8 cellular contexts compared by ENCODE assay signal in genomic region chr6:32894085-32895005, GRCh38. TPM values are rescaled to one million over a fixed set of nuclear protein-coding genes. Genes with fewer than 3 reads are reported as not detected.
A peak's percentile ranks its signal among the peaks of the same experiment; 100 is the strongest.
DNase-seq lines count a peak whose midpoint lies in the region; ATAC-seq and TF ChIP-seq lines count a peak whose summit lies in the region.

No MANE protein-coding gene starts in this region.

- peaks cover 30% of the 10 kb centered on the region for H3K4me1 Mint-ChIP-seq in T-helper 17 cell

- DNase-seq in NCI-H1694 treated with DMSO at 0.1 percent for 48 hours (lab: John Stamatoyannopoulos, UW) (peak; percentile 79), T-helper 17 cell (peak; percentile 87 to 98 (median 92)), ascending aorta (ENCODE audit: low spot score in 2 of 2) (peak; percentile 67 to 94), hepatic stellate cell (ENCODE audit: low spot score) (peak; percentile 97), aorta (peak; percentile 95 to 97)

- H3K9ac ChIP-seq in rectal smooth muscle tissue (ENCODE audit: low read length): peak overlapping the region; percentile 95

- ATAC-seq in GM18499 (IDR thresholded peaks at IDR 0.05; ENCODE audit: insufficient read depth, unreplicated experiment) (peak; percentile 93), HG02938 (IDR thresholded peaks at IDR 0.05; ENCODE audit: unreplicated experiment) (peak; percentile 96), T-helper 17 cell (peak; percentile 99), aorta (ENCODE audit: low FRiP score) (peak; percentile 100)

- H3K4me3 Mint-ChIP-seq in T-helper 17 cell: peak overlapping the region; percentile 95

- WGBS in aorta, 2 donors: 0 to 1% methylated on average over 60 to 61 of the region's 61 CpGs

- no peaks in the 10 kb centered on the region for H3K36me3 ChIP-seq in ascending aorta
- H3K36me3 ChIP-seq in rectal smooth muscle tissue (ENCODE audit: control insufficient read depth, insufficient read depth, low read length): no peaks in the 10 kb centered on the region
- peaks cover 0 to 2% of the 10 kb centered on the region in 2 donors for H3K36me3 ChIP-seq in aorta (ENCODE audit: control insufficient read depth in 1 of 2, insufficient read depth in 2 of 2, low read length in 1 of 2)

- TF ChIP-seq CTCF in ascending aorta (IDR thresholded peaks at IDR 0.05): no peak

- peak overlapping the region; percentile 86 to 92 for H3K27ac ChIP-seq in ascending aorta
- H3K27ac ChIP-seq in rectal smooth muscle tissue (ENCODE audit: low read depth, low read length): peak overlapping the region; percentile 72
- peak overlapping the region in 1 of 2 donors; percentile 49 for H3K27ac ChIP-seq in aorta (ENCODE audit: low read depth in 1 of 2, low read length in 2 of 2)

- intact Hi-C loops in ascending aorta (cut with DNase I): loop anchor here (2.0 to 10.0 kb wide), 3 partner anchors 58 to 180 kb away; partner anchors contain the start of genes BRD2, HLA-DMA, HLA-DPA1 and HLA-DPB1
- intact Hi-C loops in aorta (cut with DNase I): loop anchor here (5.0 kb wide), 2 partner anchors 38 to 48 kb away; partner anchors contain the start of gene HLA-DMB (in 1 of the 2)

- no peaks in the 10 kb centered on the region for H3K36me3 Mint-ChIP-seq in T-helper 17 cell (ENCODE audit: low read depth)

- H3K4me1 ChIP-seq in ascending aorta (peaks cover 5 to 8% of the 10 kb centered on the region in 2 donors), rectal smooth muscle tissue (ENCODE audit: control insufficient read depth, insufficient read depth, low read length) (peaks cover 8% of the 10 kb centered on the region), aorta (ENCODE audit: control insufficient read depth in 1 of 2, insufficient read depth in 2 of 2, low read length in 2 of 2) (no peaks in the 10 kb centered on the region)

- no peaks in the 10 kb centered on the region for H3K27me3 ChIP-seq in ascending aorta
- H3K27me3 ChIP-seq in rectal smooth muscle tissue (ENCODE audit: control insufficient read depth, insufficient read depth, low read length): no peaks in the 10 kb centered on the region
- no peaks in the 10 kb centered on the region for H3K27me3 ChIP-seq in aorta (ENCODE audit: control insufficient read depth in 1 of 2, insufficient read depth in 2 of 2, low read length in 1 of 2)

- peak overlapping the region; percentile 78 to 94 for H3K4me3 ChIP-seq in ascending aorta
- peak overlapping the region; percentile 90 for H3K4me3 ChIP-seq in rectal smooth muscle tissue (ENCODE audit: low read length)
- H3K4me3 ChIP-seq in aorta (ENCODE audit: low read length in 2 of 2): peak overlapping the region; percentile 52 to 78

- peak overlapping the region; percentile 94 for H3K27ac Mint-ChIP-seq in T-helper 17 cell

- H3K9me3 ChIP-seq in T-helper 17 cell (ENCODE audit: control insufficient read depth, low read length, poor library complexity, severe bottlenecking) (no peaks in the 10 kb centered on the region), ascending aorta (no peaks in the 10 kb centered on the region), aorta (ENCODE audit: control insufficient read depth, low read length) (no peaks in the 10 kb centered on the region)

- no peaks in the 10 kb centered on the region for H3K27me3 Mint-ChIP-seq in T-helper 17 cell

RNA-seq across cellular contexts. Expression of gene PSMB9, which starts 40.4 kb away (rescaled TPM):
- total RNA-seq in T-helper 17 cell (100 to 1,000 TPM in 1 of 2 donors, 10 to 100 TPM in 1; 70.5 to 121 TPM), ascending aorta (42.8 TPM), aorta (10 to 100 TPM; 24.9 to 42.8 TPM)
- 10 to 100 TPM; 27.9 to 38.8 TPM for polyA plus RNA-seq in aorta

RNA-seq across cellular contexts. Expression of gene TAP1, which starts 40.8 kb away (rescaled TPM):
- total RNA-seq in T-helper 17 cell (100 to 1,000 TPM; 119 to 125 TPM), ascending aorta (51.2 TPM), aorta (10 to 100 TPM; 39.4 to 42.1 TPM)
- 10 to 100 TPM; 14.4 to 48.3 TPM for polyA plus RNA-seq in aorta

RNA-seq across cellular contexts. Expression of gene HLA-DMB, which starts 46.5 kb away (rescaled TPM):
- total RNA-seq in T-helper 17 cell (10 to 100 TPM; 11.1 to 23.3 TPM), ascending aorta (26.8 TPM), aorta (10 to 100 TPM; 20.1 to 73.1 TPM)
- 10 to 100 TPM in 1 of 2 donors, 1 to 10 TPM in 1; 3.6 to 35.7 TPM for polyA plus RNA-seq in aorta

RNA-seq across cellular contexts. Expression of gene PSMB8, which starts 50.5 kb away (rescaled TPM):
- 100 to 1,000 TPM; 131 to 139 TPM for total RNA-seq in T-helper 17 cell
- 18.4 TPM for total RNA-seq in ascending aorta
- total RNA-seq in aorta: 10 to 100 TPM; 40.8 to 58.4 TPM
- 10 to 100 TPM; 59.6 to 69.7 TPM for polyA plus RNA-seq in aorta

RNA-seq across cellular contexts. Expression of gene TAP2, which starts 55.8 kb away (rescaled TPM):
- total RNA-seq in T-helper 17 cell: 100 to 1,000 TPM in 1 of 2 donors, 10 to 100 TPM in 1; 92.6 to 103 TPM
- total RNA-seq in ascending aorta: 26.7 TPM
- total RNA-seq in aorta: 10 to 100 TPM; 26.5 to 48.1 TPM
- 10 to 100 TPM in 1 of 2 donors, 1 to 10 TPM in 1; 2.5 to 25.6 TPM for polyA plus RNA-seq in aorta
